In genomic region chr3:128879125-128879969, GRCh38 we compare ENCODE assay signal across 8 cellular contexts. TPM values are rescaled to one million over a fixed set of nuclear protein-coding genes. Genes with fewer than 3 reads are reported as not detected.
DNase-seq lines count a peak whose midpoint lies in the region; ATAC-seq, FAIRE-seq and TF ChIP-seq lines count a peak whose summit lies in the region.

Gene ACAD9 (plus strand): TSS chr3:128879620. CDS start chr3:128879692, 72 bp downstream.

- no peaks in the 10 kb centered on the region for H3K9me3 ChIP-seq in body of pancreas

- H3K36me3 ChIP-seq in body of pancreas (replicated peaks in 1 of 2; ENCODE audit: insufficient read depth in 1 of 2, low read depth in 2 of 2): no peaks in the 10 kb centered on the region

- TF ChIP-seq CTCF in 22Rv1 (IDR thresholded peaks at IDR 0.05) (no peak), body of pancreas (IDR thresholded peaks at IDR 0.05) (peak in 3 of 7 experiments; percentile 5 to 34 (median 19))

- ATAC-seq in GM18520 (IDR thresholded peaks at IDR 0.05; ENCODE audit: unreplicated experiment) (peak; percentile 87), HG03064 (IDR thresholded peaks at IDR 0.05; ENCODE audit: low read depth, unreplicated experiment) (peak; percentile 75), body of pancreas (peak; percentile 98), sciatic nerve (peak; percentile 99)

- peak within 1 kb of the TSS; percentile 72 to 79 for H3K4me3 ChIP-seq in body of pancreas

- TF ChIP-seq POLR2A in body of pancreas (IDR thresholded peaks at IDR 0.05): peak; percentile 76 to 94 (median 94)

- peak; percentile 74 for FAIRE-seq in TTC549 (lab: Jason Lieb, UNC)

- intact Hi-C loops in body of pancreas (cut with DNase I): no loop called here
- intact Hi-C loops in sciatic nerve (cut with DNase I): no loop called here

- H3K27ac ChIP-seq in 22Rv1 (peak within 1 kb of the TSS; percentile 75), body of pancreas (peak within 1 kb of the TSS; percentile 72 to 95 (median 92))

- WGBS in body of pancreas, 2 donors: 0% methylated on average over 29 to 65 of the region's 65 CpGs

- H3K27me3 ChIP-seq in body of pancreas: no peaks in the 10 kb centered on the region

- H3K4me1 ChIP-seq in body of pancreas: peaks cover 42% of the 10 kb centered on the region

- DNase-seq in NCI-H2107 treated with DMSO at 0.1 percent for 48 hours (lab: John Stamatoyannopoulos, UW; ENCODE audit: unreplicated experiment) (peak; percentile 96), body of pancreas (peak; percentile 98 to 99 (median 98)), iPS DF 19.7 (ENCODE audit: low read depth, low spot score) (peak; percentile 82), sciatic nerve (ENCODE audit: low spot score) (peak; percentile 98)

RNA-seq across cellular contexts. Expression of gene ACAD9, which starts in this region (rescaled TPM):
- 10 to 100 TPM; 22.8 to 46.5 TPM for total RNA-seq in body of pancreas
- 54.0 TPM for total RNA-seq in sciatic nerve

Comparison
In these comparisons a context has a peak if more than half of its experiments do, and no peak if none do; other contexts are left out.
1. Peak in every context shown above with its lines: DNase-seq, ATAC-seq, H3K4me3 ChIP-seq and H3K27ac ChIP-seq.